8 cellular contexts compared by ENCODE assay signal in the genomic region with DNA sequence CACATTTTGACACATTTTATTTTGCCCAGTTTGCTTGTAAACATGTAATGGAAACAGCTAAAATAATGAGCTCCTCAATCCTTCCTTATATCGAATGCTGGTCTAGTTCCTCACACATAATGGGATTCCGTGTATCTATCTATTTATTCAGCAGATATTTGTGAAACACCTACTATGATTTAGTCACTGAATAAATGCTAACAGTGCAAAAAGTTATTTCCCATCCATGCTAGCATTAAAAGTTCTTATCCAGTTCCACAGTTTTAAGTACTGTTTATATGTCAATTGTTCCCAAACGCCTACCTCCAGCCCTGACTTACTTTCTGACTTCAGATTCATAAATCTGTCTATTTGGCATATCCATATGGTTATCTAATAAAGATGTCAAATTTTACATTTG.
"Had no signal": no experiment of that assay in that cellular context is flagged by ENCODE, and none has a peak within 500 bp of the region (broad histone marks: within the 10 kb centered on the region; RNA-seq: fewer than 3 reads in every experiment).

No MANE protein-coding gene starts in this region.

- H3K4me3 ChIP-seq: GM12878 had no signal

- FAIRE-seq: G401.6, GM12878, GM12891, GM12892, GM18507, GM19239 had no signal

- DNase-seq: GDM1, GF-D8 had no signal

- ATAC-seq: GM12878 had no signal
